Comparison of ENCODE assay signal across 6 cellular contexts in the genomic region with DNA sequence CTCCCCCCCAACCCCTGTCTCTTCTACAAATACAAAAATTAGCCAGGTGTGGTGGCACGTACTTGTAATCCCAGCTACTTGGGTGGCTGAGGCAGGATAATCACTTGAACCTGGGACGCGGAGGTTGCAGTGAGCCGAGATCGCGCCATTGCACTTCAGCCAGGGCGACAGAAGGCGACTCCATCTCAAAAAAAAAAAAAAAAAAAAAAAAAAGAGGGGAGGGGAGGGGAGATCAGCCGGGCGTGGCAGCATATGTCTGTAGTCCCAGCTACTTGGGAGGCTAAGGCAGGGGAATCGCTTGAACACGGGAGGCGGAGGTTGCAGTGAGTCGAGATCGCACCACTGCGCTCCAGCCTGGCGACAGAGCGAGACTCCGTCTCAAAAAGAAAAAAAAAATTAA. TPM values are rescaled to one million over a fixed set of nuclear protein-coding genes. Genes with fewer than 3 reads are reported as not detected.
A peak's percentile ranks its signal among the peaks of the same experiment; 100 is the strongest.
DNase-seq lines count a peak whose midpoint lies in the region; ATAC-seq and TF ChIP-seq lines count a peak whose summit lies in the region.
"Not testable (repeated sequence)": the region's sequence is repeated elsewhere in the genome, so short reads cannot be mapped to it uniquely, and the experiment has no call there.

No MANE protein-coding gene starts in this region.

- H3K4me3 ChIP-seq in WERI-Rb-1 (ENCODE audit: low read depth, low read length), result peak overlapping the region; percentile 51

- peak overlapping the region; percentile 66 for H3K27ac ChIP-seq in WERI-Rb-1

- ATAC-seq in Right ventricle myocardium inferior, result not testable (repeated sequence)

- TF ChIP-seq CTCF in WERI-Rb-1 (IDR thresholded peaks at IDR 0.05; ENCODE audit: low read depth, low read length), result not testable (repeated sequence)

- POLR2A ChIA-PET in HEK293T (lab: Yijun Ruan, JAX), result interaction anchor here (0.7 to 1.0 kb wide), 3 partner anchors 9 to 125 kb away, joined by 3 read pairs; a partner anchor contains a TSS

- intact Hi-C loops in Right ventricle myocardium inferior (cut with DNase I), result not testable (repeated sequence)

- H3K36me3 ChIP-seq in WERI-Rb-1, result not testable (repeated sequence)

- not testable (repeated sequence) for H3K9me3 ChIP-seq in WERI-Rb-1 (ENCODE audit: severe bottlenecking)

- CTCF ChIA-PET in HEK293T (lab: Yijun Ruan, JAX), result interaction anchor here (0.6 to 0.7 kb wide), 2 partner anchors 34 to 52 kb away, joined by 3 read pairs; no protein-coding TSS in a partner anchor

- DNase-seq in ELF-1 (ENCODE audit: low read depth, low spot score) (peak; percentile 46), NCI-H2171 treated with DMSO at 0.1 percent for 48 hours (lab: John Stamatoyannopoulos, UW) (peak; percentile 83), NCI-H82 (lab: John Stamatoyannopoulos, UW) (peak; percentile 91), WERI-Rb-1 (peak; percentile 80), Right ventricle myocardium inferior (ENCODE audit: missing footprints) (peak; percentile 53)
- not testable (repeated sequence) for DNase-seq in HEK293T (ENCODE audit: extremely low spot score)

- not testable (repeated sequence) for H3K27me3 ChIP-seq in WERI-Rb-1 (ENCODE audit: insufficient read depth, low read depth, severe bottlenecking)

TF ChIP-seq in HEK293T, 16 proteins besides CTCF, POLR2A, EP300 and RAD21:
- peak; percentile 84 for TF ChIP-seq ZNF384 (IDR thresholded peaks at IDR 0.05)
TF ChIP-seq in HEK293T: peak in this region for 1; not testable (repeated sequence) for 15.

RNA-seq across cellular contexts. Expression of a gene that starts 6.0 kb away (rescaled TPM):
- 6.7 TPM for total RNA-seq in Right ventricle myocardium inferior

RNA-seq across cellular contexts. Expression of a gene that starts 7.4 kb away (rescaled TPM):
- total RNA-seq in Right ventricle myocardium inferior, result 56.6 TPM

RNA-seq across cellular contexts. Expression of a gene that starts 18.0 kb away (rescaled TPM):
- total RNA-seq in Right ventricle myocardium inferior, result 124 TPM

RNA-seq across cellular contexts. Expression of a gene that starts 19.8 kb away (rescaled TPM):
- total RNA-seq in Right ventricle myocardium inferior, result 9.2 TPM

RNA-seq across cellular contexts. Expression of a gene that starts 40.2 kb away (rescaled TPM):
- 1.2 TPM for total RNA-seq in Right ventricle myocardium inferior
